12 cellular contexts compared by ENCODE assay signal in genomic region chr5:128782446-128782845, GRCh38.
DNase-seq lines count a peak whose midpoint lies in the region; ATAC-seq, FAIRE-seq and TF ChIP-seq lines count a peak whose summit lies in the region.
"Had no signal": no experiment of that assay in that cellular context is flagged by ENCODE, and none has a peak within 500 bp of the region (broad histone marks: within the 10 kb centered on the region; RNA-seq: fewer than 3 reads in every experiment).

No MANE protein-coding gene starts in this region.

- ATAC-seq in activated naive CD4-positive, alpha-beta T cell treated with anti-CD3 and anti-CD28 coated beads, Interleukin-2, amount 50 U/mL, for 72 hours = no peak
- ATAC-seq: natural killer cell had no signal

- H3K4me1 Mint-ChIP-seq in osteocyte (ENCODE audit: unreplicated experiment) = peaks cover 38% of the 10 kb centered on the region
- H3K4me1 Mint-ChIP-seq: natural killer cell had no signal

- no peak for TF ChIP-seq CTCF in osteocyte (IDR thresholded peaks at IDR 0.05)

- H3K4me3 Mint-ChIP-seq in osteocyte (ENCODE audit: unreplicated experiment) = no peak overlapping the region
- H3K4me3 Mint-ChIP-seq: natural killer cell; stimulated activated naive CD8-positive, alpha-beta T cell treated with anti-CD3 and anti-CD28 coated beads, Interleukin-15, Interleukin-2, amounts not matched to agents 100 ng/mL and 50 ng/mL, for 24 hours; T-helper 2 cell treated with Interferon-gamma antibody and Interleukin-4, amounts not matched to agents 5 μg/mL and 100 μg/mL, for 36 hours had no signal

- peak overlapping the region; percentile 8 for H3K27ac Mint-ChIP-seq in osteocyte (ENCODE audit: unreplicated experiment)
- no peak overlapping the region for H3K27ac Mint-ChIP-seq in activated naive CD4-positive, alpha-beta T cell treated with anti-CD3 and anti-CD28 coated beads, Interleukin-2, amount 50 U/mL, for 72 hours
- H3K27ac Mint-ChIP-seq: natural killer cell; stimulated activated naive CD8-positive, alpha-beta T cell treated with anti-CD3 and anti-CD28 coated beads, Interleukin-15, Interleukin-2, amounts not matched to agents 100 ng/mL and 50 ng/mL, for 24 hours; T-helper 2 cell treated with Interferon-gamma antibody and Interleukin-4, amounts not matched to agents 5 μg/mL and 100 μg/mL, for 36 hours had no signal

- DNase-seq in Ammon's horn (ENCODE audit: low spot score) (peak; percentile 79), RCC 7860 (ENCODE audit: low spot score) (peak; percentile 24), fibroblast of gingiva (ENCODE audit: low read depth) (peak; percentile 90), osteocyte (ENCODE audit: extremely low spot score, unreplicated experiment) (no peak), NOMO-1 (lab: John Stamatoyannopoulos, UW; ENCODE audit: unreplicated experiment in 2 of 2) (no peak), T-helper 2 cell (no peak), COLO668 (lab: John Stamatoyannopoulos, UW; ENCODE audit: unreplicated experiment) (no peak)
- no peak for DNase-seq in activated naive CD4-positive, alpha-beta T cell treated with anti-CD3 and anti-CD28 coated beads, Interleukin-2, amount 50 U/mL, for 72 hours (ENCODE audit: low spot score in 2 of 2)
- DNase-seq: COR-L47, natural killer cell had no signal

- peaks cover 9% of the 10 kb centered on the region for H3K9me3 Mint-ChIP-seq in osteocyte (ENCODE audit: unreplicated experiment)
- H3K9me3 Mint-ChIP-seq in activated naive CD4-positive, alpha-beta T cell treated with anti-CD3 and anti-CD28 coated beads, Interleukin-2, amount 50 U/mL, for 72 hours = no peaks in the 10 kb centered on the region
- H3K9me3 Mint-ChIP-seq: stimulated activated naive CD8-positive, alpha-beta T cell treated with anti-CD3 and anti-CD28 coated beads, Interleukin-15, Interleukin-2, amounts not matched to agents 100 ng/mL and 50 ng/mL, for 24 hours; T-helper 2 cell treated with Interferon-gamma antibody and Interleukin-4, amounts not matched to agents 5 μg/mL and 100 μg/mL, for 36 hours had no signal

- FAIRE-seq in RCC 7860 (lab: Jason Lieb, UNC) = no peak

- no peaks in the 10 kb centered on the region for H3K27me3 Mint-ChIP-seq in osteocyte (ENCODE audit: unreplicated experiment)
- H3K27me3 Mint-ChIP-seq: stimulated activated naive CD8-positive, alpha-beta T cell treated with anti-CD3 and anti-CD28 coated beads, Interleukin-15, Interleukin-2, amounts not matched to agents 100 ng/mL and 50 ng/mL, for 24 hours had no signal

- no peaks in the 10 kb centered on the region for H3K36me3 Mint-ChIP-seq in osteocyte (ENCODE audit: unreplicated experiment)
- no peaks in the 10 kb centered on the region for H3K36me3 Mint-ChIP-seq in activated naive CD4-positive, alpha-beta T cell treated with anti-CD3 and anti-CD28 coated beads, Interleukin-2, amount 50 U/mL, for 72 hours
- H3K36me3 Mint-ChIP-seq: natural killer cell had no signal

Comparison
In these comparisons a context has a peak if more than half of its experiments do, and no peak if none do; other contexts are left out.
1. DNase-seq: peak in Ammon's horn (single experiment), RCC 7860 (single experiment) and fibroblast of gingiva (single experiment); none in osteocyte (single experiment), NOMO-1 (0 of 2), T-helper 2 cell (0 of 5), activated naive CD4-positive, alpha-beta T cell treated with anti-CD3 and anti-CD28 coated beads, Interleukin-2, amount 50 U/mL, for 72 hours (0 of 2) and COLO668 (single experiment).